ENCODE assay signal across 33 cellular contexts in the genomic region with DNA sequence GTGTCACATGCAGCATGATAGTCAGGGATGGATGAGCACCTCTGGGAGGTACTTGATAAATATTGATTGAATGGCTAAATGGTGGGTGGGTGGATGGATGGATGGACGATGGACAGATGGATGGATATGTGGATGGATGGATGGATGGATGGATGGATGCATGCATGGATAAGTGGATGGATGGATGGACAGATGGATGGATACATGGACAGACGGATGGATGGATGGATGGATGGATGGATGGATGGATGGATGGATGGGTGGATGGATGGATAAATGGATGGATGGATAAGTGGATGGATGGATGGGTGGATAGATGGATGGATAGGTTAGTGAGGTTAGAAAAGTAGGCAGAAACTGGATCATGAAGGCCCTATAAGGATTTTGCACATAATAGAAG. TPM values are rescaled to one million over a fixed set of nuclear protein-coding genes. Genes with fewer than 3 reads are reported as not detected.
"Had no signal": no experiment of that assay in that cellular context is flagged by ENCODE, and none has a peak within 500 bp of the region (broad histone marks: within the 10 kb centered on the region; RNA-seq: fewer than 3 reads in every experiment).

No MANE protein-coding gene starts in this region.

- H3K4me3 ChIP-seq: left lung, lung, ovary, skin epidermis, stomach, testis, thyroid gland, transverse colon, upper lobe of left lung, vagina had no signal

- FAIRE-seq: islet of Langerhans, kidney had no signal

- H3K27ac ChIP-seq: ovary, stomach, testis, transverse colon, upper lobe of left lung, vagina had no signal

- DNase-seq: hypothalamus; immature natural killer cell; kidney; left colon; mesendoderm; naive B cell; natural killer cell; ovary; right cardiac atrium; stimulated activated CD4-positive, alpha-beta T cell treated with anti-CD3 and anti-CD28 coated beads, Interleukin-12 subunit alpha, Interleukin-12 subunit beta, amount 100 ng/mL, for 4 hours; stimulated activated CD4-positive, alpha-beta T cell treated with anti-CD3 and anti-CD28 coated beads, Interleukin-15, amount 100 ng/mL, for 24 hours; stimulated activated CD4-positive, alpha-beta T cell treated with anti-CD3 and anti-CD28 coated beads, Interleukin-2, amount 100 ng/mL, for 24 hours; stimulated activated CD4-positive, alpha-beta T cell treated with anti-CD3 and anti-CD28 coated beads, Interleukin-4, amount 100 ng/mL, for 1 hour; stimulated activated naive B cell treated with anti-CD40 and anti-IgM and Interleukin-4, amounts not matched to agents 10 μg/mL and 1 μg/mL and 100 μg/mL, for 72 hours; stimulated activated naive CD8-positive, alpha-beta T cell treated with anti-CD3 and anti-CD28 coated beads, Interleukin-15, Interleukin-2, amounts not matched to agents 100 U/mL and 50 U/mL, for 24 hours; stomach; testis; thyroid gland; transverse colon; upper lobe of left lung had no signal

- H3K27me3 ChIP-seq: left lung, ovary, stomach, testis, thyroid gland, transverse colon, upper lobe of left lung, vagina had no signal

- ATAC-seq: left colon; natural killer cell; right cardiac atrium; sciatic nerve; stimulated activated naive B cell treated with anti-CD40 and anti-IgM and Interleukin-4, amounts not matched to agents 10 μg/mL and 1 μg/mL and 100 μg/mL, for 72 hours; stimulated activated naive CD8-positive, alpha-beta T cell treated with anti-CD3 and anti-CD28 coated beads, Interleukin-15, Interleukin-2, amounts not matched to agents 100 U/mL and 50 U/mL, for 24 hours had no signal

- H3K9me3 ChIP-seq: left lung, ovary, stomach, testis, thyroid gland, transverse colon, upper lobe of left lung, vagina had no signal

- H3K36me3 ChIP-seq: left lung, ovary, stomach, thyroid gland, transverse colon, upper lobe of left lung, vagina had no signal

- H3K4me1 ChIP-seq: thyroid gland, vagina had no signal

RNA-seq across cellular contexts. Expression of gene CLRN3, which starts 51.5 kb away (rescaled TPM):
- total RNA-seq: left lung, lower leg skin, lung, mesothelial cell of epicardium, mononuclear cell, natural killer cell, omental fat pad, pulmonary artery endothelial cell, right cardiac atrium, sciatic nerve, thyroid gland, vagina had no signal
- polyA plus RNA-seq: immature natural killer cell, neural cell, ovary, right cardiac atrium, urinary bladder had no signal
